ENCODE assay signal across 1 cellular context in genomic region chr1:154441241-154441888, GRCh38.
TF ChIP-seq lines count a peak whose summit lies in the region.

No MANE protein-coding gene starts in this region.

TF ChIP-seq in HCT116, 20 proteins besides CTCF, POLR2A, EP300 and RAD21 (continued from another document):
- TF ChIP-seq REST (IDR thresholded peaks at IDR 0.05; ENCODE audit: low read depth): no peak
- TF ChIP-seq ELF1 (IDR thresholded peaks at IDR 0.05; ENCODE audit: borderline replicate concordance, low read depth): no peak
